ENCODE assay signal across 27 cellular contexts in the genomic region with DNA sequence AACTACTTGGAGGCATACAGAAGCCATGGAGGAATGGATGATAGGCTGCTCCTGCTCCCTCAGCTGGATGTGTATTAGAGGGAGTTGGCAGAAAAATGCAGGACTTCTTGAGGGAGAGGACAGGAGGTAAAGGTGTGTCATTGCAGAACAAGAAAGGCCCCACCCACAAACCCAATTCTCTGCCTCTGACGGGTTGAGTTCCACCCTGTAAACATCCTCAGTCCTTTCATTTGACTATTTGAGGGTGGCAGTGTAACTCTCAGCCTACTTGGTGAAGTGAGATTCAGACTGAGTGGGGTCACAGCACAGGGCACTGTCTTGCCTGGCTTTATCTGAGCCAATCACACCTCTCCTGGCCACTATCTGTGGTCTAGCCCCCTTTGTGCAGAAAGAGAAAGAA. TPM values are rescaled to one million over a fixed set of nuclear protein-coding genes. Genes with fewer than 3 reads are reported as not detected.
DNase-seq lines count a peak whose midpoint lies in the region; ATAC-seq and TF ChIP-seq lines count a peak whose summit lies in the region.
"Had no signal": no experiment of that assay in that cellular context is flagged by ENCODE, and none has a peak within 500 bp of the region (broad histone marks: within the 10 kb centered on the region; RNA-seq: fewer than 3 reads in every experiment).

A gene with protein sequence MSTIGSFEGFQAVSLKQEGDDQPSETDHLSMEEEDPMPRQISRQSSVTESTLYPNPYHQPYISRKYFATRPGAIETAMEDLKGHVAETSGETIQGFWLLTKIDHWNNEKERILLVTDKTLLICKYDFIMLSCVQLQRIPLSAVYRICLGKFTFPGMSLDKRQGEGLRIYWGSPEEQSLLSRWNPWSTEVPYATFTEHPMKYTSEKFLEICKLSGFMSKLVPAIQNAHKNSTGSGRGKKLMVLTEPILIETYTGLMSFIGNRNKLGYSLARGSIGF (plus strand): TSS at position 265 of the 400 bp plus-strand sequence. CDS start 35,414 bp downstream, outside the sequence.

- no peaks in the 10 kb centered on the region for H3K9me3 ChIP-seq in CD4-positive, CD25-positive, alpha-beta regulatory T cell (ENCODE audit: control insufficient read depth in 2 of 2, low read length in 2 of 2)
- no peaks in the 10 kb centered on the region for H3K9me3 ChIP-seq in CD4-positive, alpha-beta T cell (ENCODE audit: control insufficient read depth, low read length)
- H3K9me3 ChIP-seq in OCI-LY7 (ENCODE audit: low read length): no peaks in the 10 kb centered on the region
- H3K9me3 ChIP-seq: left ventricle myocardium inferior, thyroid gland had no signal

- intact Hi-C loops in CD4-positive, alpha-beta T cell (cut with DNase I, micrococcal nuclease): no loop called here
- intact Hi-C loops in OCI-LY7 (cut with micrococcal nuclease; ENCODE audit: unreplicated experiment): no loop called here

- peaks cover 12% of the 10 kb centered on the region for H3K4me1 ChIP-seq in CD4-positive, CD25-positive, alpha-beta regulatory T cell (ENCODE audit: control insufficient read depth, insufficient read depth, low read length, poor library complexity, severe bottlenecking)
- no peaks in the 10 kb centered on the region for H3K4me1 ChIP-seq in OCI-LY7 (ENCODE audit: insufficient read depth, low read length, poor library complexity, severe bottlenecking)
- H3K4me1 ChIP-seq: left ventricle myocardium inferior had no signal

- peak within 1 kb of the TSS; percentile 39 to 59 (median 48) for H3K27ac Mint-ChIP-seq in CD4-positive, CD25-positive, alpha-beta regulatory T cell
- peak within 1 kb of the TSS; percentile 74 for H3K27ac Mint-ChIP-seq in CD4-positive, alpha-beta T cell
- H3K27ac Mint-ChIP-seq: stimulated activated naive B cell treated with anti-CD40 and anti-IgM and Interleukin-4, amounts not matched to agents 10 μg/mL and 1 μg/mL and 100 μg/mL, for 72 hours had no signal

- no peak within 1 kb of the TSS for H2AFZ ChIP-seq in OCI-LY7 (ENCODE audit: low read length)

- H3K27me3 Mint-ChIP-seq in CD4-positive, CD25-positive, alpha-beta regulatory T cell: no peaks in the 10 kb centered on the region
- no peaks in the 10 kb centered on the region for H3K27me3 Mint-ChIP-seq in CD4-positive, alpha-beta T cell

- no peaks in the 10 kb centered on the region for H3K36me3 Mint-ChIP-seq in CD4-positive, CD25-positive, alpha-beta regulatory T cell
- H3K36me3 Mint-ChIP-seq in CD4-positive, alpha-beta T cell (ENCODE audit: low read depth): no peaks in the 10 kb centered on the region
- H3K36me3 Mint-ChIP-seq: stimulated activated naive B cell treated with anti-CD40 and anti-IgM and Interleukin-4, amounts not matched to agents 10 μg/mL and 1 μg/mL and 100 μg/mL, for 72 hours had no signal

- CTCF ChIA-PET in CD4-positive, alpha-beta T cell (lab: Charles Lee): no interaction called here
- CTCF ChIA-PET in OCI-LY7 (lab: Charles Lee; ENCODE audit: unreplicated experiment): no interaction called here

- peak in 2 of 3 donors; percentile 24 to 69 for DNase-seq in CD4-positive, CD25-positive, alpha-beta regulatory T cell
- no peak for DNase-seq in CD4-positive, alpha-beta T cell
- DNase-seq in epithelial cell of esophagus (ENCODE audit: low read depth): peak; percentile 44
- DNase-seq in omental fat pad (ENCODE audit: low spot score): no peak
- DNase-seq in OCI-LY7 (ENCODE audit: low spot score): no peak
- no peak for DNase-seq in SK-N-DZ (ENCODE audit: low spot score)
- DNase-seq in activated effector memory CD4-positive, alpha-beta T cell treated with anti-CD3 and anti-CD28 coated beads, Interleukin-2, amount 50 U/mL, for 16 hours: no peak
- DNase-seq: activated CD4-positive, alpha-beta T cell treated with anti-CD3 and anti-CD28 coated beads for 48 hours; activated CD8-positive, alpha-beta memory T cell treated with anti-CD3 and anti-CD28 coated beads, Interleukin-2, amount 50 U/mL, for 48 hours; activated naive CD4-positive, alpha-beta T cell; anterior cingulate cortex; central memory CD4-positive, alpha-beta T cell; COR-L47; foreskin keratinocyte; GOT3; left ventricle myocardium inferior; MV-4-11; NCI-H187; NCI-H2227 treated with DMSO at 0.1 percent for 48 hours; NCI-H82; OCI-M1; Right ventricle myocardium superior; stimulated activated CD4-positive, alpha-beta T cell treated with anti-CD3 and anti-CD28 coated beads, Interleukin-2, amount 100 ng/mL, for 48 hours; stimulated activated naive B cell treated with anti-CD40 and anti-IgM and Interleukin-4, amounts not matched to agents 10 μg/mL and 1 μg/mL and 100 μg/mL, for 72 hours; thyroid gland had no signal

- H3K4me3 ChIP-seq in CD4-positive, CD25-positive, alpha-beta regulatory T cell (ENCODE audit: low read depth, low read length): peak within 1 kb of the TSS; percentile 9
- H3K4me3 ChIP-seq in epithelial cell of esophagus (ENCODE audit: low read length) (no peak within 1 kb of the TSS), OCI-LY7 (ENCODE audit: low read depth, low read length, poor library complexity, severe bottlenecking) (no peak within 1 kb of the TSS)
- H3K4me3 ChIP-seq: left ventricle myocardium inferior, thyroid gland had no signal

- no TSS peak for BruUV-seq in OCI-LY7 (replicated peaks; lab: Mats Ljungman, UMichigan)

- POLR2A ChIA-PET in CD4-positive, alpha-beta T cell (lab: Charles Lee): no interaction called here
- POLR2A ChIA-PET in OCI-LY7 (lab: Charles Lee): no interaction called here

- no peaks in the 10 kb centered on the region for H3K79me2 ChIP-seq in OCI-LY7 (ENCODE audit: insufficient read depth, low read depth, low read length)

- H3K36me3 ChIP-seq in CD4-positive, CD25-positive, alpha-beta regulatory T cell (ENCODE audit: control insufficient read depth, insufficient read depth, low read length): no peaks in the 10 kb centered on the region
- no peaks in the 10 kb centered on the region for H3K36me3 ChIP-seq in OCI-LY7 (ENCODE audit: insufficient read depth, low read length)
- H3K36me3 ChIP-seq: left ventricle myocardium inferior, thyroid gland had no signal

- H3K27ac ChIP-seq in CD4-positive, CD25-positive, alpha-beta regulatory T cell (ENCODE audit: insufficient read depth, low read length, poor library complexity, severe bottlenecking): peak within 1 kb of the TSS; percentile 51
- no peak within 1 kb of the TSS for H3K27ac ChIP-seq in CD4-positive, alpha-beta T cell (ENCODE audit: low read depth, low read length)
- no peak within 1 kb of the TSS for H3K27ac ChIP-seq in OCI-LY7 (ENCODE audit: low read depth, low read length, poor library complexity, severe bottlenecking)
- H3K27ac ChIP-seq: foreskin keratinocyte, left ventricle myocardium inferior, thyroid gland had no signal

- H3K9me3 Mint-ChIP-seq in CD4-positive, CD25-positive, alpha-beta regulatory T cell: peaks cover 0 to 3% (median 0%) of the 10 kb centered on the region in 7 donors
- no peaks in the 10 kb centered on the region for H3K9me3 Mint-ChIP-seq in CD4-positive, alpha-beta T cell
- H3K9me3 Mint-ChIP-seq: stimulated activated naive B cell treated with anti-CD40 and anti-IgM and Interleukin-4, amounts not matched to agents 10 μg/mL and 1 μg/mL and 100 μg/mL, for 72 hours had no signal

- no peaks in the 10 kb centered on the region for H3K9me2 ChIP-seq in OCI-LY7 (ENCODE audit: insufficient read depth, low read length)

- no peaks in the 10 kb centered on the region for H3K27me3 ChIP-seq in CD4-positive, CD25-positive, alpha-beta regulatory T cell (ENCODE audit: control insufficient read depth, insufficient read depth, low read length)
- no peaks in the 10 kb centered on the region for H3K27me3 ChIP-seq in CD4-positive, alpha-beta T cell (ENCODE audit: control insufficient read depth, insufficient read depth, low read length)
- H3K27me3 ChIP-seq: foreskin keratinocyte, thyroid gland had no signal

- peaks cover 18 to 23% (median 22%) of the 10 kb centered on the region in 4 donors for H3K4me1 Mint-ChIP-seq in CD4-positive, CD25-positive, alpha-beta regulatory T cell
- peaks cover 22% of the 10 kb centered on the region for H3K4me1 Mint-ChIP-seq in CD4-positive, alpha-beta T cell (ENCODE audit: low read depth)
- H3K4me1 Mint-ChIP-seq: stimulated activated naive B cell treated with anti-CD40 and anti-IgM and Interleukin-4, amounts not matched to agents 10 μg/mL and 1 μg/mL and 100 μg/mL, for 72 hours had no signal

- H4K20me1 ChIP-seq in OCI-LY7 (ENCODE audit: insufficient read depth, low read length): no peaks in the 10 kb centered on the region

- H3K4me3 Mint-ChIP-seq in CD4-positive, CD25-positive, alpha-beta regulatory T cell: peak within 1 kb of the TSS; percentile 3 to 81 (median 32)
- H3K4me3 Mint-ChIP-seq in CD4-positive, alpha-beta T cell: no peak within 1 kb of the TSS
- H3K4me3 Mint-ChIP-seq: stimulated activated naive B cell treated with anti-CD40 and anti-IgM and Interleukin-4, amounts not matched to agents 10 μg/mL and 1 μg/mL and 100 μg/mL, for 72 hours had no signal

- no peak within 1 kb of the TSS for H3K4me2 ChIP-seq in OCI-LY7 (ENCODE audit: low read length)

- no peak for TF ChIP-seq CTCF in CD4-positive, alpha-beta T cell (IDR thresholded peaks at IDR 0.05)
- TF ChIP-seq CTCF in epithelial cell of esophagus (IDR thresholded peaks at IDR 0.05; ENCODE audit: insufficient read depth, low read depth, low read length, missing control alignments) (no peak), omental fat pad (IDR thresholded peaks at IDR 0.05) (no peak), OCI-LY7 (conservative IDR thresholded peaks at IDR 0.05; ENCODE audit: low read length) (no peak)

- peak; percentile 69 to 72 for ATAC-seq in CD4-positive, CD25-positive, alpha-beta regulatory T cell (ENCODE audit: low read depth in 2 of 2)
- peak; percentile 53 for ATAC-seq in CD4-positive, alpha-beta T cell (ENCODE audit: poor library complexity)
- no peak for ATAC-seq in omental fat pad (ENCODE audit: low FRiP score)
- ATAC-seq in HG03520 (IDR thresholded peaks at IDR 0.05; ENCODE audit: unreplicated experiment): no peak
- ATAC-seq: foreskin keratinocyte; stimulated activated naive B cell treated with anti-CD40 and anti-IgM and Interleukin-4, amounts not matched to agents 10 μg/mL and 1 μg/mL and 100 μg/mL, for 72 hours had no signal

RNA-seq across cellular contexts. Expression of the gene that starts here (rescaled TPM):
- total RNA-seq in CD4-positive, CD25-positive, alpha-beta regulatory T cell: 5.5 TPM
- 10 to 100 TPM in 1 of 4 donors, 1 to 10 TPM in 3; 1.5 to 10.8 (median 3.7) TPM for polyA plus RNA-seq in CD4-positive, CD25-positive, alpha-beta regulatory T cell
- 1 to 10 TPM; 2.1 to 2.9 TPM for total RNA-seq in CD4-positive, alpha-beta T cell
- total RNA-seq in omental fat pad (10 to 100 TPM in 3 of 4 donors, 1 to 10 TPM in 1; 7.1 to 18.3 (median 13.8) TPM), OCI-LY7 (2022) (not detected in 2 replicates)
- 0.92 TPM in 1 of 2 replicates, not detected in the other for total RNA-seq in OCI-LY7 (2014; rRNA removed; shearing (Covaris generic))
- 0.03 and 0.08 TPM in 2 replicates for polyA plus RNA-seq in SK-N-DZ (2014; cell fraction: cytosol; rRNA removed)
- polyA plus RNA-seq in SK-N-DZ (2014; cell fraction: nucleus; rRNA removed): 0.05 and 0.32 TPM in 2 replicates
- total RNA-seq: endothelial cell of umbilical vein had no signal

Comparison
In these comparisons a context has a peak if more than half of its experiments do, and no peak if none do; other contexts are left out.
1. ATAC-seq: peak in CD4-positive, CD25-positive, alpha-beta regulatory T cell (2 of 2) and CD4-positive, alpha-beta T cell (single experiment); none in omental fat pad (single experiment) and HG03520 (single experiment).
2. DNase-seq: peak in CD4-positive, CD25-positive, alpha-beta regulatory T cell (2 of 3) and epithelial cell of esophagus (single experiment); none in CD4-positive, alpha-beta T cell (0 of 10), omental fat pad (single experiment), OCI-LY7 (single experiment), SK-N-DZ (single experiment) and activated effector memory CD4-positive, alpha-beta T cell treated with anti-CD3 and anti-CD28 coated beads, Interleukin-2, amount 50 U/mL, for 16 hours (single experiment).